ENCODE assay signal across 16 cellular contexts in genomic region chr2:95082479-95082878, GRCh38. TPM values are rescaled to one million over a fixed set of nuclear protein-coding genes. Genes with fewer than 3 reads are reported as not detected.
DNase-seq lines count a peak whose midpoint lies in the region; ATAC-seq and TF ChIP-seq lines count a peak whose summit lies in the region.
"Had no signal": no experiment of that assay in that cellular context is flagged by ENCODE, and none has a peak within 500 bp of the region (broad histone marks: within the 10 kb centered on the region; RNA-seq: fewer than 3 reads in every experiment).

No MANE protein-coding gene starts in this region.

- DNase-seq in GM23248 (peak; percentile 11), RWPE2 (ENCODE audit: low spot score) (no peak), fibroblast of pulmonary artery (ENCODE audit: low read depth) (peak; percentile 33), kidney glomerular epithelial cell (lab: John Stamatoyannopoulos, UW) (peak; percentile 12), DMS153 (lab: John Stamatoyannopoulos, UW) (no peak)
- DNase-seq: C1 segment of cervical spinal cord; CD4-positive, CD25-positive, alpha-beta regulatory T cell; DMS79 treated with DMSO at 0.1 percent for 48 hours; GF-D8 had no signal

- no peak overlapping the region for H2AFZ ChIP-seq in GM23248

- 97 to 99% methylated on average over 2 of the region's 2 CpGs for WGBS in GM23248 (ENCODE audit: low coverage in 1 of 2, low lambda C conversion rate in 2 of 2, missing lambda C conversion rate in 2 of 2), 2 experiments

- no peaks in the 10 kb centered on the region for H3K9me3 ChIP-seq in GM23248 (ENCODE audit: low read depth)
- no peaks in the 10 kb centered on the region for H3K9me3 ChIP-seq in RWPE2 (ENCODE audit: severe bottlenecking)
- H3K9me3 ChIP-seq: HAP-1 had no signal

- no peaks in the 10 kb centered on the region for H4K20me1 ChIP-seq in GM23248 (ENCODE audit: insufficient read depth)

- H3K79me2 ChIP-seq in GM23248 (ENCODE audit: insufficient read depth) = no peaks in the 10 kb centered on the region

- no peak overlapping the region for H3K27ac ChIP-seq in GM23248
- no peak overlapping the region for H3K27ac ChIP-seq in RWPE2 (ENCODE audit: poor library complexity, severe bottlenecking)
- H3K27ac ChIP-seq: HL-60 had no signal

- ATAC-seq in RWPE2 (ENCODE audit: low read depth) (0 out of 3 replicates have a peak, but pooled peaks have one; percentile 42), HG03442 (IDR thresholded peaks at IDR 0.05; ENCODE audit: unreplicated experiment) (no peak), GM19395 (IDR thresholded peaks at IDR 0.05; ENCODE audit: unreplicated experiment) (no peak)

- in situ Hi-C loops in GM23248 (cut with MboI) = no loop called here

- peaks cover 12% of the 10 kb centered on the region for H3K27me3 ChIP-seq in GM23248 (replicated peaks; ENCODE audit: insufficient read depth)
- H3K27me3 ChIP-seq in RWPE2 (ENCODE audit: insufficient read depth, poor library complexity, severe bottlenecking) = no peaks in the 10 kb centered on the region

- H3K4me2 ChIP-seq in GM23248 (ENCODE audit: unreplicated experiment) = no peak overlapping the region

- H3K9ac ChIP-seq in GM23248 = no peak overlapping the region

- H3K4me1 ChIP-seq in GM23248 (ENCODE audit: insufficient read depth) = no peaks in the 10 kb centered on the region
- no peaks in the 10 kb centered on the region for H3K4me1 ChIP-seq in RWPE2 (ENCODE audit: insufficient read depth, poor library complexity, severe bottlenecking)

- H3K4me3 ChIP-seq in GM23248 (no peak overlapping the region), RWPE2 (ENCODE audit: severe bottlenecking) (no peak overlapping the region), fibroblast of pulmonary artery (replicated peaks; ENCODE audit: low read depth, low read length) (no peak overlapping the region)
- H3K4me3 ChIP-seq: HAP-1 had no signal

- H3F3A ChIP-seq in GM23248 (ENCODE audit: insufficient read depth) = peaks cover 13% of the 10 kb centered on the region; the same call in 1 of the 2 replicates

- no peak for TF ChIP-seq CTCF in RWPE2 (IDR thresholded peaks at IDR 0.05; ENCODE audit: poor library complexity, severe bottlenecking)
- no peak for TF ChIP-seq CTCF in fibroblast of pulmonary artery (IDR thresholded peaks at IDR 0.05; ENCODE audit: low read length, missing control alignments)

- no peaks in the 10 kb centered on the region for H3K9me2 ChIP-seq in GM23248 (ENCODE audit: insufficient read depth)

- H3K36me3 ChIP-seq in GM23248 (ENCODE audit: low read depth) (peaks cover 20% of the 10 kb centered on the region; the same call in 1 of the 2 replicates), RWPE2 (ENCODE audit: low read depth) (peaks cover 21% of the 10 kb centered on the region)

RNA-seq across cellular contexts. Expression of gene MRPS5, which starts 39.1 kb away (rescaled TPM):
- total RNA-seq in GM23248 (2014; rRNA removed; shearing (Covaris generic)) = 26.1 and 34.3 TPM in 2 replicates
- 38.1 and 38.4 TPM in 2 replicates for polyA plus RNA-seq in GM23248 (2016; fragmentation: Nextera tagmentation; extraction: Ambion mirVana)

RNA-seq across cellular contexts. Expression of gene MAL, which starts 57.0 kb away (rescaled TPM):
- not detected in 2 replicates for total RNA-seq in GM23248 (2014; rRNA removed; shearing (Covaris generic))
- polyA plus RNA-seq in GM23248 (2016; fragmentation: Nextera tagmentation; extraction: Ambion mirVana) = not detected in 2 replicates
- total RNA-seq: A172, H4, HT1080 had no signal

Comparison
In these comparisons a context has a peak if more than half of its experiments do, and no peak if none do; other contexts are left out.
1. DNase-seq: peak in GM23248 (single experiment), fibroblast of pulmonary artery (single experiment) and kidney glomerular epithelial cell (single experiment); none in RWPE2 (single experiment) and DMS153 (single experiment).